ENCODE assay signal across 13 cellular contexts in the genomic region with DNA sequence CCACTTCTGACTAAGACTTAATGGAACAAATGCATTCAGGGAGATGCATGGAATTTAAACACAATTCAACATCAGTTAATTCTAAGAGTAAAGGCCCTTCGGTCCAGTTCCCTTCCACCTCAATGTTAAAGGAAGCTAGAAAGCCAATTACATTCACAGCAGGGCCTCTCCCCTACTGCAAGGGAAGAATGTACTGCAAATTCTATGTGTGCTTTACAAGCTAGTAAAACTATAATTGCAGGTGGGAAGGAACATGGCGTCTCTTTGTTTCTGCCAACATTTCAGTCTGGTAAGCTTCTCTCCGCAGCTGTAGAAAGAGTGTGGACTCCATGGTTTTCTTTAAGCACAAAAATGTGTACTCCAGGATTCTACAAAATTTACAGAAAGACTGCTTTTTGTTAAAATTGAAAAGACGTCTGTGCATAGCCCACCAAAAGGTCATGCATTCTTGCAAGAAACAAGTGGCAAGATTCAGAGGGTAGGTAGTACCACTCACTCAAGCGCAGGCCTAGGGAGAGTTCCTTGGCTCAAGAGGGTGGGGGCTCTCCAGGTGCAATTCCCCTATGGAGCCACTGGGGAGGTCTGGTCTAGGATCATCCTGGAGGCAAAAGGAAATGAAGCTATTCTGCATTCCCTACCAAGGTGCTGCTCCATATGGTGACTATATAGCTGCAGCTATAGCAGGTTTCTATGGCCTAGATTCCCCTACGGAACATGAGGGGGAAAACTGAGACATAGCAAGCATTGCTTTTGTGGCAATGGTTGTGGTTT.
A peak's percentile ranks its signal among the peaks of the same experiment; 100 is the strongest.
DNase-seq lines count a peak whose midpoint lies in the region; ATAC-seq and TF ChIP-seq lines count a peak whose summit lies in the region.
"Had no signal": no experiment of that assay in that cellular context is flagged by ENCODE, and none has a peak within 500 bp of the region (broad histone marks: within the 10 kb centered on the region; RNA-seq: fewer than 3 reads in every experiment).

No MANE protein-coding gene starts in this region.

- in situ Hi-C loops in HAP-1 (cut with MboI; ENCODE audit: low sequenced_read_pairs) = no loop called here

- H3K27me3 ChIP-seq in A673 (replicated peaks; ENCODE audit: insufficient read depth, low read depth, low read length, poor library complexity) (no peaks in the 10 kb centered on the region), HAP-1 (ENCODE audit: low read depth) (no peaks in the 10 kb centered on the region), WERI-Rb-1 (ENCODE audit: insufficient read depth, low read depth, severe bottlenecking) (no peaks in the 10 kb centered on the region), iPS-18a (ENCODE audit: control insufficient read depth, insufficient read depth, low read length) (no peaks in the 10 kb centered on the region)
- H3K27me3 ChIP-seq: thyroid gland had no signal

- H3K27ac ChIP-seq in A673 (ENCODE audit: low read depth, low read length, poor library complexity, severe bottlenecking) = no peak overlapping the region
- no peak overlapping the region for H3K27ac ChIP-seq in WERI-Rb-1
- H3K27ac ChIP-seq in iPS-18a (ENCODE audit: low read length) = peak overlapping the region; percentile 25
- H3K27ac ChIP-seq: thyroid gland had no signal

- H3K4me1 ChIP-seq in A673 (ENCODE audit: insufficient read depth, low read length, poor library complexity, severe bottlenecking) (no peaks in the 10 kb centered on the region), HAP-1 (peaks cover 50% of the 10 kb centered on the region), iPS-18a (ENCODE audit: control insufficient read depth, low read depth, low read length) (peaks cover 33% of the 10 kb centered on the region)

- POLR2A ChIA-PET in A673 (lab: Charles Lee; ENCODE audit: low non-redundant PET) = interaction anchor here (0.9 kb wide), 1 partner anchor 18 kb away, joined by 3 read pairs; no protein-coding TSS in a partner anchor

- no peaks in the 10 kb centered on the region for H3K36me3 ChIP-seq in A673 (ENCODE audit: insufficient read depth, low read length, poor library complexity, severe bottlenecking)
- no peaks in the 10 kb centered on the region for H3K36me3 ChIP-seq in HAP-1 (replicated peaks)
- no peaks in the 10 kb centered on the region for H3K36me3 ChIP-seq in WERI-Rb-1
- no peaks in the 10 kb centered on the region for H3K36me3 ChIP-seq in iPS-18a (ENCODE audit: control insufficient read depth, low read depth, low read length)
- H3K36me3 ChIP-seq: thyroid gland had no signal

- H3K9ac ChIP-seq in iPS-18a (ENCODE audit: low read length) = no peak overlapping the region

- H3K4me3 ChIP-seq in A673 (ENCODE audit: low read depth, low read length, poor library complexity, severe bottlenecking) (no peak overlapping the region), HAP-1 (no peak overlapping the region), WERI-Rb-1 (ENCODE audit: low read depth, low read length) (no peak overlapping the region), iPS-18a (ENCODE audit: low read length) (peak overlapping the region; percentile 36)
- H3K4me3 ChIP-seq: GM12878, thyroid gland had no signal

- intact Hi-C loops in A673 (cut with micrococcal nuclease; ENCODE audit: unreplicated experiment) = no loop called here

- CTCF ChIA-PET in A673 (lab: Charles Lee) = interaction anchor here (0.6 kb wide), 1 partner anchor 1760 kb away, joined by 4 read pairs; no protein-coding TSS in a partner anchor

- H3K9me3 ChIP-seq in A673 (ENCODE audit: low read depth, low read length, poor library complexity, severe bottlenecking) (no peaks in the 10 kb centered on the region), HAP-1 (no peaks in the 10 kb centered on the region), WERI-Rb-1 (ENCODE audit: severe bottlenecking) (no peaks in the 10 kb centered on the region), iPS-18a (ENCODE audit: control insufficient read depth, low read depth, low read length) (no peaks in the 10 kb centered on the region)
- H3K9me3 ChIP-seq: thyroid gland had no signal

- no peak for ATAC-seq in GM21423 (IDR thresholded peaks at IDR 0.05; ENCODE audit: unreplicated experiment)
- ATAC-seq in HG02970 (IDR thresholded peaks at IDR 0.05; ENCODE audit: low FRiP score, unreplicated experiment) = no peak
- ATAC-seq: GM12878, T-helper 17 cell had no signal

- no TSS peak for BruUV-seq in A673 (replicated peaks; lab: Mats Ljungman, UMichigan)

- DNase-seq in A673 (ENCODE audit: low spot score) (peak; percentile 14), HAP-1 (ENCODE audit: low spot score in 2 of 2) (peak; percentile 63 to 88), WERI-Rb-1 (peak; percentile 44), middle frontal gyrus (ENCODE audit: extremely low spot score, low spot score) (no peak), SHP77 treated with DMSO at 0.1 percent for 48 hours (lab: John Stamatoyannopoulos, UW) (no peak)
- DNase-seq: erythroblast, NCI-H526 treated with DMSO at 0.1 percent for 48 hours, T-helper 17 cell, thyroid gland had no signal

- 0 out of 2 replicates have a peak, but pooled peaks have one; percentile 15 for TF ChIP-seq CTCF in A673 (conservative IDR thresholded peaks at IDR 0.05; ENCODE audit: low read depth, low read length)
- peak; percentile 59 for TF ChIP-seq CTCF in WERI-Rb-1 (IDR thresholded peaks at IDR 0.05; ENCODE audit: low read depth, low read length)

Comparison
In these comparisons a context has a peak if more than half of its experiments do, and no peak if none do; other contexts are left out.
1. DNase-seq: peak in A673 (single experiment), HAP-1 (2 of 2) and WERI-Rb-1 (single experiment); none in middle frontal gyrus (single experiment) and SHP77 treated with DMSO at 0.1 percent for 48 hours (single experiment).